ENCODE assay signal across 8 cellular contexts in genomic region chr12:108177131-108177530, GRCh38. TPM values are rescaled to one million over a fixed set of nuclear protein-coding genes. Genes with fewer than 3 reads are reported as not detected.
"Had no signal": no experiment of that assay in that cellular context is flagged by ENCODE, and none has a peak within 500 bp of the region (broad histone marks: within the 10 kb centered on the region; RNA-seq: fewer than 3 reads in every experiment).

No MANE protein-coding gene starts in this region.

- DNase-seq: GDM1, GF-D8 had no signal

- H3K4me3 ChIP-seq: GM12878 had no signal

- FAIRE-seq: G401.6, GM12878, GM12891, GM12892, GM18507, GM19239 had no signal

- ATAC-seq: GM12878 had no signal

RNA-seq across cellular contexts. Expression of gene WSCD2, which starts 48.0 kb away (rescaled TPM):
- total RNA-seq: GM12878 had no signal
